9 cellular contexts compared by ENCODE assay signal in the genomic region with DNA sequence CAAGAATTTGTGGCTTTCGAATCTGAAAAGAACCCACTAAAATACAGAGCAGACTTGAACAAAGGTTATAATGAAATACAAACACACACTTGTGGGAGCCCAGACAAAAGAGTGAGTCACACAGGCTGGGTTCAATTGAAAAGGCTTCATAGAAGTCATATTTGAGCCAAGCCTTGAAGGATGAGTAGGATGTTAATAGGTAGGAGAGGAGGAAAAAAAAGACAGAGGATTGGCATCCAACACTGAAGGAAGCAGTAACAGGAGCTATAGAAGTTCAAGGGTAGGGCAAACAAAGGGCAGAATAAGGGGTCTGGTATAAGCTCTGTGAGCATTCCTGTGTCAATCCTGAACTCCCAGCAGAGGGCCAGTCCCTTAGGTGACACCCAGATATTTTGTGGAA.
DNase-seq lines count a peak whose midpoint lies in the region; ATAC-seq and TF ChIP-seq lines count a peak whose summit lies in the region.
"Had no signal": no experiment of that assay in that cellular context is flagged by ENCODE, and none has a peak within 500 bp of the region (broad histone marks: within the 10 kb centered on the region; RNA-seq: fewer than 3 reads in every experiment).

No MANE protein-coding gene starts in this region.

- peaks cover 10% of the 10 kb centered on the region for H3K4me1 Mint-ChIP-seq in activated naive CD4-positive, alpha-beta T cell treated with anti-CD3 and anti-CD28 coated beads, Interleukin-2, amount 10 ng/mL, durations not matched to agents 7 days and 5 days
- peaks cover 36% of the 10 kb centered on the region for H3K4me1 Mint-ChIP-seq in type B pancreatic cell (ENCODE audit: unreplicated experiment)

- no peak overlapping the region for H3K4me3 Mint-ChIP-seq in activated naive CD4-positive, alpha-beta T cell treated with anti-CD3 and anti-CD28 coated beads, Interleukin-2, amount 10 ng/mL, durations not matched to agents 7 days and 5 days
- H3K4me3 Mint-ChIP-seq in type B pancreatic cell = no peak overlapping the region

- H3K36me3 Mint-ChIP-seq in activated naive CD4-positive, alpha-beta T cell treated with anti-CD3 and anti-CD28 coated beads, Interleukin-2, amount 50 U/mL, for 72 hours = peaks cover 1 to 5% of the 10 kb centered on the region in 2 donors
- no peaks in the 10 kb centered on the region for H3K36me3 Mint-ChIP-seq in activated naive CD4-positive, alpha-beta T cell treated with anti-CD3 and anti-CD28 coated beads, Interleukin-2, amount 10 ng/mL, durations not matched to agents 7 days and 5 days
- peaks cover 24% of the 10 kb centered on the region for H3K36me3 Mint-ChIP-seq in type B pancreatic cell

- H3K4me3 ChIP-seq in fibroblast of pulmonary artery (replicated peaks; ENCODE audit: low read depth, low read length) = no peak overlapping the region
- H3K4me3 ChIP-seq: pancreas had no signal

- ATAC-seq in activated naive CD4-positive, alpha-beta T cell treated with anti-CD3 and anti-CD28 coated beads, Interleukin-2, amount 50 U/mL, for 72 hours = peak; percentile 13 to 43
- no peak for ATAC-seq in GM19351 (IDR thresholded peaks at IDR 0.05; ENCODE audit: unreplicated experiment)

- peak; percentile 14 for TF ChIP-seq CTCF in fibroblast of pulmonary artery (IDR thresholded peaks at IDR 0.05; ENCODE audit: low read length, missing control alignments)
- no peak for TF ChIP-seq CTCF in type B pancreatic cell (conservative IDR thresholded peaks at IDR 0.05)

- H3K9me3 Mint-ChIP-seq in activated naive CD4-positive, alpha-beta T cell treated with anti-CD3 and anti-CD28 coated beads, Interleukin-2, amount 50 U/mL, for 72 hours = no peaks in the 10 kb centered on the region
- no peaks in the 10 kb centered on the region for H3K9me3 Mint-ChIP-seq in activated naive CD4-positive, alpha-beta T cell treated with anti-CD3 and anti-CD28 coated beads, Interleukin-2, amount 10 ng/mL, durations not matched to agents 7 days and 5 days
- H3K9me3 Mint-ChIP-seq in type B pancreatic cell = no peaks in the 10 kb centered on the region

- in situ Hi-C loops in SK-MEL-5 (cut with HindIII; ENCODE audit: low pct_unique_long_range_greater_than_20kb, low sequenced_read_pairs) = no loop called here

- H3K27ac Mint-ChIP-seq in activated naive CD4-positive, alpha-beta T cell treated with anti-CD3 and anti-CD28 coated beads, Interleukin-2, amount 50 U/mL, for 72 hours = peak overlapping the region; percentile 7 to 90
- H3K27ac Mint-ChIP-seq in activated naive CD4-positive, alpha-beta T cell treated with anti-CD3 and anti-CD28 coated beads, Interleukin-2, amount 10 ng/mL, durations not matched to agents 7 days and 5 days = no peak overlapping the region
- peak overlapping the region; percentile 24 for H3K27ac Mint-ChIP-seq in type B pancreatic cell

- no peaks in the 10 kb centered on the region for H3K27me3 Mint-ChIP-seq in activated naive CD4-positive, alpha-beta T cell treated with anti-CD3 and anti-CD28 coated beads, Interleukin-2, amount 10 ng/mL, durations not matched to agents 7 days and 5 days
- no peaks in the 10 kb centered on the region for H3K27me3 Mint-ChIP-seq in type B pancreatic cell

- CTCF ChIA-PET in activated naive CD4-positive, alpha-beta T cell treated with anti-CD3 and anti-CD28 coated beads, Interleukin-2, amount 10 ng/mL, durations not matched to agents 7 days and 5 days (lab: Charles Lee) = interaction anchor here (0.9 kb wide), 1 partner anchor 12 kb away, joined by 3 read pairs; no protein-coding TSS in a partner anchor

- no peak for DNase-seq in activated naive CD4-positive, alpha-beta T cell treated with anti-CD3 and anti-CD28 coated beads, Interleukin-2, amount 50 U/mL, for 72 hours (ENCODE audit: low spot score in 2 of 2)
- DNase-seq in activated naive CD4-positive, alpha-beta T cell treated with anti-CD3 and anti-CD28 coated beads, Interleukin-2, amount 10 ng/mL, durations not matched to agents 7 days and 5 days = no peak
- peak; percentile 17 for DNase-seq in SK-MEL-5 (ENCODE audit: low read depth, low spot score)
- peak; percentile 79 for DNase-seq in fibroblast of pulmonary artery (ENCODE audit: low read depth)
- DNase-seq in type B pancreatic cell (ENCODE audit: extremely low spot score, unreplicated experiment) = no peak
- no peak for DNase-seq in anterior cingulate cortex (lab: John Stamatoyannopoulos, UW)
- no peak for DNase-seq in HuH-7 (ENCODE audit: low spot score)
- DNase-seq: pancreas had no signal

Comparison
In these comparisons a context has a peak if more than half of its experiments do, and no peak if none do; other contexts are left out.
1. DNase-seq: peak in SK-MEL-5 (single experiment) and fibroblast of pulmonary artery (single experiment); none in activated naive CD4-positive, alpha-beta T cell treated with anti-CD3 and anti-CD28 coated beads, Interleukin-2, amount 50 U/mL, for 72 hours (0 of 2), activated naive CD4-positive, alpha-beta T cell treated with anti-CD3 and anti-CD28 coated beads, Interleukin-2, amount 10 ng/mL, durations not matched to agents 7 days and 5 days (single experiment), type B pancreatic cell (single experiment), anterior cingulate cortex (0 of 58) and HuH-7 (single experiment).